In the genomic region with DNA sequence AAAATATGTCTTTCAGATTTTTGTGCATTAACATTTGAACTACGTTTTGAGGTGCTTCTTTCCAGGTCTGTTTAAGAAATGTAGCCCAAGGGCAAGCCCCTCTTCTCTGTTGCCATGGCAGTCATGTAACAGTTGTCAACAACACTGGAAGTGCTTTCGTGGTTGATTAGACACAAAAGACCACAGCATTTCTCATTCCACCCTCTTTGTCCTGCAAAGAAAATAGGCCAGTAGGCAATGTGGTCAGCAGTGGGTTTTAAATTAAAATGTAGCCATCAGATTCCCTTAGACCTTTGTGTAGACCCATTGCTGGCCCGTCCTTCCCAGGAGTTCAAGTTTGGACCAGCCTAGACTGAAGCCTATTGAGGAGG, we compare ENCODE assay signal across 11 cellular contexts. TPM values are rescaled to one million over a fixed set of nuclear protein-coding genes. Genes with fewer than 3 reads are reported as not detected.
DNase-seq lines count a peak whose midpoint lies in the region; ATAC-seq and TF ChIP-seq lines count a peak whose summit lies in the region.
"Had no signal": no experiment of that assay in that cellular context is flagged by ENCODE, and none has a peak within 500 bp of the region (broad histone marks: within the 10 kb centered on the region; RNA-seq: fewer than 3 reads in every experiment).

No MANE protein-coding gene starts in this region.

- no peaks in the 10 kb centered on the region for H3K27me3 ChIP-seq in rectal smooth muscle tissue (ENCODE audit: control insufficient read depth, insufficient read depth, low read length)
- no peaks in the 10 kb centered on the region for H3K27me3 ChIP-seq in CD8-positive, alpha-beta T cell (ENCODE audit: insufficient read depth, low read length)

- CTCF ChIA-PET in CD8-positive, alpha-beta T cell (lab: Charles Lee) = no interaction called here

- peak overlapping the region; percentile 79 for H3K27ac ChIP-seq in rectal smooth muscle tissue (ENCODE audit: low read depth, low read length)
- H3K27ac ChIP-seq in CD8-positive, alpha-beta T cell (ENCODE audit: low read depth, low read length) = no peak overlapping the region
- H3K27ac ChIP-seq: VCaP had no signal

- no peak overlapping the region for H3K4me3 ChIP-seq in rectal smooth muscle tissue (ENCODE audit: low read length)
- H3K4me3 ChIP-seq in CD8-positive, alpha-beta T cell (ENCODE audit: low read depth, low read length) = no peak overlapping the region

- H3K4me1 ChIP-seq in rectal smooth muscle tissue (ENCODE audit: control insufficient read depth, insufficient read depth, low read length) = peaks cover 54% of the 10 kb centered on the region
- no peaks in the 10 kb centered on the region for H3K4me1 ChIP-seq in CD8-positive, alpha-beta T cell (ENCODE audit: insufficient read depth, low read length)

- POLR2A ChIA-PET in CD8-positive, alpha-beta T cell (lab: Charles Lee) = no interaction called here

- H3K9me3 Mint-ChIP-seq in brain = no peaks in the 10 kb centered on the region
- no peaks in the 10 kb centered on the region for H3K9me3 Mint-ChIP-seq in CD8-positive, alpha-beta T cell

- peaks cover 3% of the 10 kb centered on the region for H3K27me3 Mint-ChIP-seq in brain
- H3K27me3 Mint-ChIP-seq in CD8-positive, alpha-beta T cell (ENCODE audit: low read depth) = peaks cover 1% of the 10 kb centered on the region
- H3K27me3 Mint-ChIP-seq: activated naive CD8-positive, alpha-beta T cell had no signal

- peak overlapping the region in 2 of 5 experiments; percentile 17 to 41 for H3K4me3 Mint-ChIP-seq in brain
- H3K4me3 Mint-ChIP-seq in CD8-positive, alpha-beta T cell = no peak overlapping the region
- H3K4me3 Mint-ChIP-seq: activated naive CD8-positive, alpha-beta T cell had no signal

- H3K4me1 Mint-ChIP-seq in brain = peaks cover 32% of the 10 kb centered on the region
- H3K4me1 Mint-ChIP-seq in CD8-positive, alpha-beta T cell (ENCODE audit: low read depth) = no peaks in the 10 kb centered on the region

- TF ChIP-seq CTCF in brain (conservative IDR thresholded peaks at IDR 0.05) = no peak
- TF ChIP-seq CTCF in CD8-positive, alpha-beta T cell (IDR thresholded peaks at IDR 0.05) = no peak

- peak; percentile 52 for ATAC-seq in GM19395 (IDR thresholded peaks at IDR 0.05; ENCODE audit: unreplicated experiment)
- peak; percentile 80 for ATAC-seq in HG03354 (IDR thresholded peaks at IDR 0.05; ENCODE audit: poor library complexity, severe bottlenecking, unreplicated experiment)
- no peak for ATAC-seq in CD8-positive, alpha-beta T cell
- no peak for ATAC-seq in HG02970 (IDR thresholded peaks at IDR 0.05; ENCODE audit: low FRiP score, unreplicated experiment)

- H3K36me3 ChIP-seq in rectal smooth muscle tissue (ENCODE audit: control insufficient read depth, insufficient read depth, low read length) = peaks cover 3% of the 10 kb centered on the region
- H3K36me3 ChIP-seq in CD8-positive, alpha-beta T cell (ENCODE audit: insufficient read depth, low read length) = no peaks in the 10 kb centered on the region

- H3K9ac ChIP-seq in rectal smooth muscle tissue (ENCODE audit: low read length) = no peak overlapping the region

- intact Hi-C loops in CD8-positive, alpha-beta T cell (cut with DNase I, micrococcal nuclease) = no loop called here

- H3K36me3 Mint-ChIP-seq in brain = peaks cover 5% of the 10 kb centered on the region
- no peaks in the 10 kb centered on the region for H3K36me3 Mint-ChIP-seq in CD8-positive, alpha-beta T cell
- H3K36me3 Mint-ChIP-seq: activated naive CD8-positive, alpha-beta T cell had no signal

- DNase-seq in CD8-positive, alpha-beta T cell = no peak
- no peak for DNase-seq in NCI-H446 (lab: John Stamatoyannopoulos, UW)
- DNase-seq: NCI-H510A, nucleus accumbens had no signal

- no peaks in the 10 kb centered on the region for H3K9me3 ChIP-seq in CD8-positive, alpha-beta T cell (ENCODE audit: low read length)

- peak overlapping the region; percentile 67 to 88 (median 74) for H3K27ac Mint-ChIP-seq in brain
- no peak overlapping the region for H3K27ac Mint-ChIP-seq in CD8-positive, alpha-beta T cell
- H3K27ac Mint-ChIP-seq: activated naive CD8-positive, alpha-beta T cell had no signal

RNA-seq across cellular contexts. Expression of gene VANGL1, which starts 35.4 kb away (rescaled TPM):
- 10.8 TPM for polyA plus RNA-seq in brain (ENCODE audit: insufficient read depth, low read depth, low replicate concordance)
- total RNA-seq in CD8-positive, alpha-beta T cell = under 1 TPM; 0.43 to 0.67 TPM

Comparison
In these comparisons a context has a peak if more than half of its experiments do, and no peak if none do; other contexts are left out.
1. ATAC-seq: peak in GM19395 (single experiment) and HG03354 (single experiment); none in CD8-positive, alpha-beta T cell (single experiment) and HG02970 (single experiment).